2 cellular contexts compared by ENCODE assay signal in the genomic region with DNA sequence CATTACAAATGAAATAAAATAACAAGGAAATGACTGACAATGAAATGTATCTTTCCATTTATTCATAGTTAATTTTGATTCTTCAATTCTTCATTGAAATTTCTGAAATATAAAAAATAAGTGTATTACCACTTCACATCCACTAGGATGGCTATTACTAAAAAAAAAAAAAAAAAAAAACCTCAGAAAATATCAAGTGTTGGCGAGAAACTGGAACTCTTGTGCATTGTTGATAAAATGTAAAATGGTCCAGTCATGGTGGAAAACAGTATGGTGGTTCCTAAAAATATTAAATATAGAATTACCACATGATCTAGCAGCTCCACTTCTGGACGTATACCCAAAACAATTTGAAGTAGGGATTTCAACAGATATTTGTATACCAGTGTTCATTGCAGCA.
TF ChIP-seq lines count a peak whose summit lies in the region.

No MANE protein-coding gene starts in this region.

TF ChIP-seq in SK-N-SH, 30 proteins besides CTCF, POLR2A, EP300 and RAD21 (continued from another document):
- TF ChIP-seq MEF2A (IDR thresholded peaks at IDR 0.05; ENCODE audit: borderline replicate concordance, low read depth) (no peak), CHD2 (IDR thresholded peaks at IDR 0.05; ENCODE audit: low read length, partially characterized antibody) (no peak), MAX (IDR thresholded peaks at IDR 0.05; ENCODE audit: low read depth) (no peak), USF2 (IDR thresholded peaks at IDR 0.05; ENCODE audit: borderline replicate concordance, low read depth, low read length) (no peak), FOXJ3 (CRISPR knock-in tag; IDR thresholded peaks at IDR 0.05) (no peak), RCOR1 (IDR thresholded peaks at IDR 0.05; ENCODE audit: low read length) (no peak), SIN3A (IDR thresholded peaks at IDR 0.05; ENCODE audit: borderline replicate concordance, low read depth, low read length) (no peak), RFX5 (IDR thresholded peaks at IDR 0.05; ENCODE audit: low read length) (no peak), MXI1 (IDR thresholded peaks at IDR 0.05; ENCODE audit: low read depth, low read length) (no peak), ELF1 (IDR thresholded peaks at IDR 0.05) (no peak), FOSL2 (IDR thresholded peaks at IDR 0.05; ENCODE audit: borderline replicate concordance, low read depth) (no peak)
- TF ChIP-seq, protein P1, sequence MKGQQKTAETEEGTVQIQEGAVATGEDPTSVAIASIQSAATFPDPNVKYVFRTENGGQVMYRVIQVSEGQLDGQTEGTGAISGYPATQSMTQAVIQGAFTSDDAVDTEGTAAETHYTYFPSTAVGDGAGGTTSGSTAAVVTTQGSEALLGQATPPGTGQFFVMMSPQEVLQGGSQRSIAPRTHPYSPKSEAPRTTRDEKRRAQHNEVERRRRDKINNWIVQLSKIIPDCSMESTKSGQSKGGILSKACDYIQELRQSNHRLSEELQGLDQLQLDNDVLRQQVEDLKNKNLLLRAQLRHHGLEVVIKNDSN (IDR thresholded peaks at IDR 0.05; ENCODE audit: borderline replicate concordance, low read depth), result no peak
- TF ChIP-seq, protein P2, sequence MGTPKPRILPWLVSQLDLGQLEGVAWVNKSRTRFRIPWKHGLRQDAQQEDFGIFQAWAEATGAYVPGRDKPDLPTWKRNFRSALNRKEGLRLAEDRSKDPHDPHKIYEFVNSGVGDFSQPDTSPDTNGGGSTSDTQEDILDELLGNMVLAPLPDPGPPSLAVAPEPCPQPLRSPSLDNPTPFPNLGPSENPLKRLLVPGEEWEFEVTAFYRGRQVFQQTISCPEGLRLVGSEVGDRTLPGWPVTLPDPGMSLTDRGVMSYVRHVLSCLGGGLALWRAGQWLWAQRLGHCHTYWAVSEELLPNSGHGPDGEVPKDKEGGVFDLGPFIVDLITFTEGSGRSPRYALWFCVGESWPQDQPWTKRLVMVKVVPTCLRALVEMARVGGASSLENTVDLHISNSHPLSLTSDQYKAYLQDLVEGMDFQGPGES (IDR thresholded peaks at IDR 0.05; ENCODE audit: low read depth, low read length), result no peak

TF ChIP-seq in SK-N-SH treated with all-trans-retinoic acid at 6 μM for 48 hours, 23 proteins besides CTCF, POLR2A, EP300 and RAD21 (continued from another document):
- TF ChIP-seq BACH2 (CRISPR knock-in tag; IDR thresholded peaks at IDR 0.05; ENCODE audit: borderline replicate concordance), result no peak
- no peak for TF ChIP-seq POU6F1 (CRISPR knock-in tag; IDR thresholded peaks at IDR 0.05; ENCODE audit: borderline replicate concordance, low read depth)
- no peak for TF ChIP-seq TSHZ2 (CRISPR knock-in tag; IDR thresholded peaks at IDR 0.05)
- TF ChIP-seq PPARA (CRISPR knock-in tag; IDR thresholded peaks at IDR 0.05; ENCODE audit: borderline replicate concordance), result no peak
